ENCODE assay signal across 14 cellular contexts in genomic region chr11:129973809-129974208, GRCh38. TPM values are rescaled to one million over a fixed set of nuclear protein-coding genes. Genes with fewer than 3 reads are reported as not detected.
DNase-seq lines count a peak whose midpoint lies in the region; ATAC-seq and TF ChIP-seq lines count a peak whose summit lies in the region.
"Had no signal": no experiment of that assay in that cellular context is flagged by ENCODE, and none has a peak within 500 bp of the region (broad histone marks: within the 10 kb centered on the region; RNA-seq: fewer than 3 reads in every experiment).

No MANE protein-coding gene starts in this region.

- DNase-seq in HL-60 (ENCODE audit: low read depth in 1 of 2, low spot score in 1 of 2) (no peak), body of pancreas (peak; percentile 42 to 61 (median 45)), iPS-NIHi7 (ENCODE audit: extremely low spot score) (peak; percentile 83), progenitor cell of endocrine pancreas (ENCODE audit: low spot score, unreplicated experiment) (peak; percentile 34), RPMI8226 (no peak), MV-4-11 (lab: John Stamatoyannopoulos, UW) (no peak)
- no peak for DNase-seq in activated naive CD4-positive, alpha-beta T cell treated with anti-CD3 and anti-CD28 coated beads for 36 hours
- DNase-seq: central memory CD4-positive, alpha-beta T cell; DMS 273 treated with DMSO at 0.1 percent for 48 hours; head of caudate nucleus; ovary; stimulated activated CD4-positive, alpha-beta T cell treated with anti-CD3 and anti-CD28 coated beads, Interleukin-15, amount 100 ng/mL, for 24 hours had no signal

- H3K9me3 ChIP-seq in body of pancreas = no peaks in the 10 kb centered on the region
- H3K9me3 ChIP-seq: ovary had no signal

- H3K36me3 Mint-ChIP-seq in progenitor cell of endocrine pancreas (ENCODE audit: insufficient read depth) = peaks cover 13% of the 10 kb centered on the region
- peaks cover 3% of the 10 kb centered on the region for H3K36me3 Mint-ChIP-seq in activated naive CD4-positive, alpha-beta T cell treated with anti-CD3 and anti-CD28 coated beads for 36 hours (ENCODE audit: low read depth)

- H3K9me3 Mint-ChIP-seq in progenitor cell of endocrine pancreas (ENCODE audit: low read depth) = no peaks in the 10 kb centered on the region
- H3K9me3 Mint-ChIP-seq in activated naive CD4-positive, alpha-beta T cell treated with anti-CD3 and anti-CD28 coated beads for 36 hours = no peaks in the 10 kb centered on the region
- H3K9me3 Mint-ChIP-seq: activated naive CD4-positive, alpha-beta T cell treated with anti-CD3 and anti-CD28 coated beads, Interleukin-2, amount 50 U/mL, for 24 hours had no signal

- H3K27ac ChIP-seq in HL-60 (replicated peaks) (peak overlapping the region; percentile 77), body of pancreas (no peak overlapping the region)
- H3K27ac ChIP-seq: ovary had no signal

- 66 to 72% methylated on average over 5 of the region's 5 CpGs for WGBS in body of pancreas, 2 donors

- H3K4me1 Mint-ChIP-seq in progenitor cell of endocrine pancreas (ENCODE audit: low read depth) = peaks cover 12% of the 10 kb centered on the region
- H3K4me1 Mint-ChIP-seq in activated naive CD4-positive, alpha-beta T cell treated with anti-CD3 and anti-CD28 coated beads for 36 hours (ENCODE audit: low read depth) = peaks cover 4% of the 10 kb centered on the region

- peak overlapping the region; percentile 10 for H3K27ac Mint-ChIP-seq in progenitor cell of endocrine pancreas
- H3K27ac Mint-ChIP-seq in activated naive CD4-positive, alpha-beta T cell treated with anti-CD3 and anti-CD28 coated beads for 36 hours = no peak overlapping the region
- H3K27ac Mint-ChIP-seq: activated naive CD4-positive, alpha-beta T cell treated with anti-CD3 and anti-CD28 coated beads, Interleukin-2, amount 50 U/mL, for 24 hours had no signal

- intact Hi-C loops in body of pancreas (cut with DNase I) = no loop called here
- intact Hi-C loops in activated naive CD4-positive, alpha-beta T cell treated with anti-CD3 and anti-CD28 coated beads for 36 hours (cut with micrococcal nuclease) = no loop called here

- H3K4me3 ChIP-seq in HL-60 (replicated peaks; ENCODE audit: insufficient read depth, low read length) (no peak overlapping the region), body of pancreas (no peak overlapping the region)
- H3K4me3 ChIP-seq: ovary had no signal

- no peaks in the 10 kb centered on the region for H3K36me3 ChIP-seq in body of pancreas (replicated peaks in 1 of 2; ENCODE audit: insufficient read depth in 1 of 2, low read depth in 2 of 2)
- H3K36me3 ChIP-seq: ovary had no signal

- no peak for TF ChIP-seq POLR2A in body of pancreas (IDR thresholded peaks at IDR 0.05)

- no peak overlapping the region for H3K4me3 Mint-ChIP-seq in progenitor cell of endocrine pancreas (ENCODE audit: low read depth)
- H3K4me3 Mint-ChIP-seq in activated naive CD4-positive, alpha-beta T cell treated with anti-CD3 and anti-CD28 coated beads for 36 hours = no peak overlapping the region
- H3K4me3 Mint-ChIP-seq: activated naive CD4-positive, alpha-beta T cell treated with anti-CD3 and anti-CD28 coated beads, Interleukin-2, amount 50 U/mL, for 24 hours had no signal

- no peak for TF ChIP-seq CTCF in HL-60 (IDR thresholded peaks at IDR 0.05; ENCODE audit: insufficient read depth, low read length)
- TF ChIP-seq CTCF in body of pancreas (IDR thresholded peaks at IDR 0.05) = no peak
- TF ChIP-seq CTCF in progenitor cell of endocrine pancreas (IDR thresholded peaks at IDR 0.05; ENCODE audit: unreplicated experiment) = no peak

- ATAC-seq in body of pancreas = peak; percentile 85
- ATAC-seq in GM19035 (IDR thresholded peaks at IDR 0.05; ENCODE audit: unreplicated experiment) = no peak

- H3K27me3 ChIP-seq in HL-60 (ENCODE audit: insufficient read depth, poor library complexity, severe bottlenecking) = no peaks in the 10 kb centered on the region
- H3K27me3 ChIP-seq in body of pancreas = no peaks in the 10 kb centered on the region
- H3K27me3 ChIP-seq: ovary had no signal

- peaks cover 4% of the 10 kb centered on the region for H3K4me1 ChIP-seq in body of pancreas

- CTCF ChIA-PET in activated naive CD4-positive, alpha-beta T cell treated with anti-CD3 and anti-CD28 coated beads for 36 hours (lab: Charles Lee) = interaction anchor here (0.7 kb wide), 1 partner anchor 15 kb away, joined by 3 read pairs; no protein-coding TSS in a partner anchor

- no peaks in the 10 kb centered on the region for H3K27me3 Mint-ChIP-seq in progenitor cell of endocrine pancreas
- no peaks in the 10 kb centered on the region for H3K27me3 Mint-ChIP-seq in activated naive CD4-positive, alpha-beta T cell treated with anti-CD3 and anti-CD28 coated beads for 36 hours (ENCODE audit: low read depth)
- H3K27me3 Mint-ChIP-seq: activated naive CD4-positive, alpha-beta T cell treated with anti-CD3 and anti-CD28 coated beads, Interleukin-2, amount 50 U/mL, for 24 hours had no signal

RNA-seq across cellular contexts. Expression of gene PRDM10, which starts 28.8 kb away (rescaled TPM):
- total RNA-seq in body of pancreas = 10 to 100 TPM in 1 of 2 donors, 1 to 10 TPM in 1; 4.7 to 14.5 TPM
- total RNA-seq in progenitor cell of endocrine pancreas = 19.3 and 23.4 TPM in 2 replicates
- 10 to 100 TPM; 19.3 to 24.3 TPM for total RNA-seq in activated naive CD4-positive, alpha-beta T cell treated with anti-CD3 and anti-CD28 coated beads for 36 hours

Comparison
In these comparisons a context has a peak if more than half of its experiments do, and no peak if none do; other contexts are left out.
1. DNase-seq: peak in body of pancreas (4 of 4), iPS-NIHi7 (single experiment) and progenitor cell of endocrine pancreas (single experiment); none in HL-60 (0 of 2), activated naive CD4-positive, alpha-beta T cell treated with anti-CD3 and anti-CD28 coated beads for 36 hours (single experiment), RPMI8226 (single experiment) and MV-4-11 (single experiment).